Comparison of ENCODE assay signal across 1 cellular context in the genomic region with DNA sequence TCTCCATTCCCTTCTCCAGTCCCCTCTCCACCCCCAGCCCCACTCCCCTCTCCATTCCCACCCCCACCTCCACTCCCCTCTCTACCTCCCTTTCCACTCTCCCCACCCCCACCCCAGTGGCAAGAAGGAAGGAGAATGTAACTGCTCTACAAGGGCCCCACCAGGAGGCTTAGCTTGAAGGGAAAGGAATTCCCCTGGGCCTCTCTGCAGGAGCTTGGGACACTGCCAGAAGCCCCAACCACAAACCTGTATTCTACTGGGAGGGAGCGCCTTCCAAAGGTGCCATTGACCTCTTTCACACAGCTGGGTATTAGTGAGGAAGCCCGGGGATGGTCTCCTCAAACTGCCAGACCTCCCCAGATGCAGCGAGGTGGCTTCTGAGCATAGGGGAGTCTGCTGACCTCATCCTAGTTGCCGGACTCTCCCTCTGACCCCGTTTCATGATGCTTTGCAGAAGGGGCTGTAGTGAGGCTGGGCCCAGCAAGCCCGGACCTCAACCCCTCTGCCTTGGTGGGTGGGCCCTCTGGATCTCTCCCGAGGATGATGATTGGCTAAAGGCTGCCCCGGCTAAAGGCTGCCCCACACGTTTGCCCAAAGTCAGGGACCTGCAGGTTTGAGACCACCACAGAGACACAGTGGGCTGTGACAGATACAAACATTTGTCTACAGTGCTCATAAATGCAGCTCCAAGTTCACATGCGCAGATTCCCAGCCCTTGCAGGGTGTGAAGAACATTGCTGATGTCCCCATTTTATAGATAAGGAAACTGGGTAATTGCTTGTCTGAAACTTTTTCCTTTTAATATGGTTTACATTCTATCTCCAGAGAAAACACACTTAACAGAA.
A peak's percentile ranks its signal among the peaks of the same experiment; 100 is the strongest.
TF ChIP-seq lines count a peak whose summit lies in the region.

No MANE protein-coding gene starts in this region.

TF ChIP-seq in WTC11, 78 proteins besides CTCF, POLR2A, EP300 and RAD21 (continued from another document):
- TF ChIP-seq, protein P1, sequence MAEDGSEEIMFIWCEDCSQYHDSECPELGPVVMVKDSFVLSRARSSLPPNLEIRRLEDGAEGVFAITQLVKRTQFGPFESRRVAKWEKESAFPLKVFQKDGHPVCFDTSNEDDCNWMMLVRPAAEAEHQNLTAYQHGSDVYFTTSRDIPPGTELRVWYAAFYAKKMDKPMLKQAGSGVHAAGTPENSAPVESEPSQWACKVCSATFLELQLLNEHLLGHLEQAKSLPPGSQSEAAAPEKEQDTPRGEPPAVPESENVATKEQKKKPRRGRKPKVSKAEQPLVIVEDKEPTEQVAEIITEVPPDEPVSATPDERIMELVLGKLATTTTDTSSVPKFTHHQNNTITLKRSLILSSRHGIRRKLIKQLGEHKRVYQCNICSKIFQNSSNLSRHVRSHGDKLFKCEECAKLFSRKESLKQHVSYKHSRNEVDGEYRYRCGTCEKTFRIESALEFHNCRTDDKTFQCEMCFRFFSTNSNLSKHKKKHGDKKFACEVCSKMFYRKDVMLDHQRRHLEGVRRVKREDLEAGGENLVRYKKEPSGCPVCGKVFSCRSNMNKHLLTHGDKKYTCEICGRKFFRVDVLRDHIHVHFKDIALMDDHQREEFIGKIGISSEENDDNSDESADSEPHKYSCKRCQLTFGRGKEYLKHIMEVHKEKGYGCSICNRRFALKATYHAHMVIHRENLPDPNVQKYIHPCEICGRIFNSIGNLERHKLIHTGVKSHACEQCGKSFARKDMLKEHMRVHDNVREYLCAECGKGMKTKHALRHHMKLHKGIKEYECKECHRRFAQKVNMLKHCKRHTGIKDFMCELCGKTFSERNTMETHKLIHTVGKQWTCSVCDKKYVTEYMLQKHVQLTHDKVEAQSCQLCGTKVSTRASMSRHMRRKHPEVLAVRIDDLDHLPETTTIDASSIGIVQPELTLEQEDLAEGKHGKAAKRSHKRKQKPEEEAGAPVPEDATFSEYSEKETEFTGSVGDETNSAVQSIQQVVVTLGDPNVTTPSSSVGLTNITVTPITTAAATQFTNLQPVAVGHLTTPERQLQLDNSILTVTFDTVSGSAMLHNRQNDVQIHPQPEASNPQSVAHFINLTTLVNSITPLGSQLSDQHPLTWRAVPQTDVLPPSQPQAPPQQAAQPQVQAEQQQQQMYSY (CRISPR knock-in tag; IDR thresholded peaks at IDR 0.05) = no peak
- TF ChIP-seq NR3C1 (CRISPR knock-in tag; conservative IDR thresholded peaks at IDR 0.05; ENCODE audit: low read depth) (no peak), JUN (CRISPR knock-in tag; IDR thresholded peaks at IDR 0.05) (no peak), GABPB1 (CRISPR knock-in tag; IDR thresholded peaks at IDR 0.05) (peak; percentile 74; the same call in 1 of the 2 replicates), CBFB (CRISPR knock-in tag; IDR thresholded peaks at IDR 0.05; ENCODE audit: low read depth) (no peak), ZNF317 (CRISPR knock-in tag; IDR thresholded peaks at IDR 0.05; ENCODE audit: borderline replicate concordance, low read depth) (no peak), ZNF396 (CRISPR knock-in tag; IDR thresholded peaks at IDR 0.05; ENCODE audit: borderline replicate concordance) (no peak), EMX1 (CRISPR knock-in tag; IDR thresholded peaks at IDR 0.05) (no peak), NFYB (CRISPR knock-in tag; conservative IDR thresholded peaks at IDR 0.05; ENCODE audit: low read depth) (peak; percentile 63), PRRX2 (CRISPR knock-in tag; IDR thresholded peaks at IDR 0.05) (no peak), ZNF121 (CRISPR knock-in tag; IDR thresholded peaks at IDR 0.05) (0 out of 2 replicates have a peak, but pooled peaks have one; percentile 19)
- TF ChIP-seq, protein P2, sequence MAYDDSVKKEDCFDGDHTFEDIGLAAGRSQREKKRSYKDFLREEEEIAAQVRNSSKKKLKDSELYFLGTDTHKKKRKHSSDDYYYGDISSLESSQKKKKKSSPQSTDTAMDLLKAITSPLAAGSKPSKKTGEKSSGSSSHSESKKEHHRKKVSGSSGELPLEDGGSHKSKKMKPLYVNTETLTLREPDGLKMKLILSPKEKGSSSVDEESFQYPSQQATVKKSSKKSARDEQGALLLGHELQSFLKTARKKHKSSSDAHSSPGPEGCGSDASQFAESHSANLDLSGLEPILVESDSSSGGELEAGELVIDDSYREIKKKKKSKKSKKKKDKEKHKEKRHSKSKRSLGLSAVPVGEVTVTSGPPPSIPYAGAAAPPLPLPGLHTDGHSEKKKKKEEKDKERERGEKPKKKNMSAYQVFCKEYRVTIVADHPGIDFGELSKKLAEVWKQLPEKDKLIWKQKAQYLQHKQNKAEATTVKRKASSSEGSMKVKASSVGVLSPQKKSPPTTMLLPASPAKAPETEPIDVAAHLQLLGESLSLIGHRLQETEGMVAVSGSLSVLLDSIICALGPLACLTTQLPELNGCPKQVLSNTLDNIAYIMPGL (CRISPR knock-in tag; IDR thresholded peaks at IDR 0.05) = no peak
- TF ChIP-seq, protein P3, sequence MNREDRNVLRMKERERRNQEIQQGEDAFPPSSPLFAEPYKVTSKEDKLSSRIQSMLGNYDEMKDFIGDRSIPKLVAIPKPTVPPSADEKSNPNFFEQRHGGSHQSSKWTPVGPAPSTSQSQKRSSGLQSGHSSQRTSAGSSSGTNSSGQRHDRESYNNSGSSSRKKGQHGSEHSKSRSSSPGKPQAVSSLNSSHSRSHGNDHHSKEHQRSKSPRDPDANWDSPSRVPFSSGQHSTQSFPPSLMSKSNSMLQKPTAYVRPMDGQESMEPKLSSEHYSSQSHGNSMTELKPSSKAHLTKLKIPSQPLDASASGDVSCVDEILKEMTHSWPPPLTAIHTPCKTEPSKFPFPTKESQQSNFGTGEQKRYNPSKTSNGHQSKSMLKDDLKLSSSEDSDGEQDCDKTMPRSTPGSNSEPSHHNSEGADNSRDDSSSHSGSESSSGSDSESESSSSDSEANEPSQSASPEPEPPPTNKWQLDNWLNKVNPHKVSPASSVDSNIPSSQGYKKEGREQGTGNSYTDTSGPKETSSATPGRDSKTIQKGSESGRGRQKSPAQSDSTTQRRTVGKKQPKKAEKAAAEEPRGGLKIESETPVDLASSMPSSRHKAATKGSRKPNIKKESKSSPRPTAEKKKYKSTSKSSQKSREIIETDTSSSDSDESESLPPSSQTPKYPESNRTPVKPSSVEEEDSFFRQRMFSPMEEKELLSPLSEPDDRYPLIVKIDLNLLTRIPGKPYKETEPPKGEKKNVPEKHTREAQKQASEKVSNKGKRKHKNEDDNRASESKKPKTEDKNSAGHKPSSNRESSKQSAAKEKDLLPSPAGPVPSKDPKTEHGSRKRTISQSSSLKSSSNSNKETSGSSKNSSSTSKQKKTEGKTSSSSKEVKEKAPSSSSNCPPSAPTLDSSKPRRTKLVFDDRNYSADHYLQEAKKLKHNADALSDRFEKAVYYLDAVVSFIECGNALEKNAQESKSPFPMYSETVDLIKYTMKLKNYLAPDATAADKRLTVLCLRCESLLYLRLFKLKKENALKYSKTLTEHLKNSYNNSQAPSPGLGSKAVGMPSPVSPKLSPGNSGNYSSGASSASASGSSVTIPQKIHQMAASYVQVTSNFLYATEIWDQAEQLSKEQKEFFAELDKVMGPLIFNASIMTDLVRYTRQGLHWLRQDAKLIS (CRISPR knock-in tag; IDR thresholded peaks at IDR 0.05; ENCODE audit: borderline replicate concordance) = no peak
- TF ChIP-seq, protein P4, sequence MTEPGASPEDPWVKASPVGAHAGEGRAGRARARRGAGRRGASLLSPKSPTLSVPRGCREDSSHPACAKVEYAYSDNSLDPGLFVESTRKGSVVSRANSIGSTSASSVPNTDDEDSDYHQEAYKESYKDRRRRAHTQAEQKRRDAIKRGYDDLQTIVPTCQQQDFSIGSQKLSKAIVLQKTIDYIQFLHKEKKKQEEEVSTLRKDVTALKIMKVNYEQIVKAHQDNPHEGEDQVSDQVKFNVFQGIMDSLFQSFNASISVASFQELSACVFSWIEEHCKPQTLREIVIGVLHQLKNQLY (CRISPR knock-in tag; IDR thresholded peaks at IDR 0.05) = no peak
- TF ChIP-seq, protein P5, sequence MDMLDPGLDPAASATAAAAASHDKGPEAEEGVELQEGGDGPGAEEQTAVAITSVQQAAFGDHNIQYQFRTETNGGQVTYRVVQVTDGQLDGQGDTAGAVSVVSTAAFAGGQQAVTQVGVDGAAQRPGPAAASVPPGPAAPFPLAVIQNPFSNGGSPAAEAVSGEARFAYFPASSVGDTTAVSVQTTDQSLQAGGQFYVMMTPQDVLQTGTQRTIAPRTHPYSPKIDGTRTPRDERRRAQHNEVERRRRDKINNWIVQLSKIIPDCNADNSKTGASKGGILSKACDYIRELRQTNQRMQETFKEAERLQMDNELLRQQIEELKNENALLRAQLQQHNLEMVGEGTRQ (CRISPR knock-in tag; IDR thresholded peaks at IDR 0.05) = no peak
- TF ChIP-seq, protein P6, sequence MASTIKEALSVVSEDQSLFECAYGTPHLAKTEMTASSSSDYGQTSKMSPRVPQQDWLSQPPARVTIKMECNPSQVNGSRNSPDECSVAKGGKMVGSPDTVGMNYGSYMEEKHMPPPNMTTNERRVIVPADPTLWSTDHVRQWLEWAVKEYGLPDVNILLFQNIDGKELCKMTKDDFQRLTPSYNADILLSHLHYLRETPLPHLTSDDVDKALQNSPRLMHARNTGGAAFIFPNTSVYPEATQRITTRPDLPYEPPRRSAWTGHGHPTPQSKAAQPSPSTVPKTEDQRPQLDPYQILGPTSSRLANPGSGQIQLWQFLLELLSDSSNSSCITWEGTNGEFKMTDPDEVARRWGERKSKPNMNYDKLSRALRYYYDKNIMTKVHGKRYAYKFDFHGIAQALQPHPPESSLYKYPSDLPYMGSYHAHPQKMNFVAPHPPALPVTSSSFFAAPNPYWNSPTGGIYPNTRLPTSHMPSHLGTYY (CRISPR knock-in tag; IDR thresholded peaks at IDR 0.05) = no peak
- TF ChIP-seq, protein P7, sequence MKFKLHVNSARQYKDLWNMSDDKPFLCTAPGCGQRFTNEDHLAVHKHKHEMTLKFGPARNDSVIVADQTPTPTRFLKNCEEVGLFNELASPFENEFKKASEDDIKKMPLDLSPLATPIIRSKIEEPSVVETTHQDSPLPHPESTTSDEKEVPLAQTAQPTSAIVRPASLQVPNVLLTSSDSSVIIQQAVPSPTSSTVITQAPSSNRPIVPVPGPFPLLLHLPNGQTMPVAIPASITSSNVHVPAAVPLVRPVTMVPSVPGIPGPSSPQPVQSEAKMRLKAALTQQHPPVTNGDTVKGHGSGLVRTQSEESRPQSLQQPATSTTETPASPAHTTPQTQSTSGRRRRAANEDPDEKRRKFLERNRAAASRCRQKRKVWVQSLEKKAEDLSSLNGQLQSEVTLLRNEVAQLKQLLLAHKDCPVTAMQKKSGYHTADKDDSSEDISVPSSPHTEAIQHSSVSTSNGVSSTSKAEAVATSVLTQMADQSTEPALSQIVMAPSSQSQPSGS (CRISPR knock-in tag; IDR thresholded peaks at IDR 0.05; ENCODE audit: borderline replicate concordance, low read depth) = no peak
